Comparison of ENCODE assay signal across 13 cellular contexts in genomic region chr2:38301969-38302702, GRCh38.
DNase-seq lines count a peak whose midpoint lies in the region; ATAC-seq and TF ChIP-seq lines count a peak whose summit lies in the region.
"Had no signal": no experiment of that assay in that cellular context is flagged by ENCODE, and none has a peak within 500 bp of the region (broad histone marks: within the 10 kb centered on the region; RNA-seq: fewer than 3 reads in every experiment).

No MANE protein-coding gene starts in this region.

- peak overlapping the region; percentile 37 for H3K4me2 ChIP-seq in KMS-11

- H3K4me3 ChIP-seq in KMS-11 (IDR thresholded peaks at IDR 0.05; ENCODE audit: insufficient read depth, low read depth, low read length): no peak overlapping the region
- H3K4me3 ChIP-seq: esophagus muscularis mucosa, vagina had no signal

- no peak overlapping the region for H2AFZ ChIP-seq in KMS-11 (ENCODE audit: low read depth)

- H4K20me1 ChIP-seq in KMS-11 (ENCODE audit: insufficient read depth): no peaks in the 10 kb centered on the region

- no peaks in the 10 kb centered on the region for H3K27me3 ChIP-seq in KMS-11 (ENCODE audit: insufficient read depth, low read depth)
- H3K27me3 ChIP-seq: esophagus muscularis mucosa, vagina had no signal

- no peak for DNase-seq in activated naive CD4-positive, alpha-beta T cell treated with anti-CD3 and anti-CD28 coated beads, Interleukin-2, amount 50 U/mL, for 72 hours (ENCODE audit: low spot score in 2 of 2)
- DNase-seq in activated naive CD4-positive, alpha-beta T cell treated with Interleukin-2 at 50 U/mL for 16 hours: no peak
- DNase-seq in stimulated activated naive B cell treated with anti-CD40 and anti-IgM and Interleukin-4, amounts not matched to agents 10 μg/mL and 1 μg/mL and 100 μg/mL, for 72 hours: no peak
- DNase-seq in activated T-helper 1 cell treated with anti-CD3 and anti-CD28 coated beads, Interleukin-12 subunit alpha, Interleukin-12 subunit beta, Interleukin-2, Interleukin-4 antibody, amounts not matched to agents 30 ng/mL and 10 ng/mL and 1 ng/mL, durations not matched to agents 14 hours and 24 hours and 36 hours (ENCODE audit: low spot score): no peak
- DNase-seq in SK-N-DZ (ENCODE audit: low spot score) (no peak), NCI-H2227 treated with DMSO at 0.1 percent for 48 hours (lab: John Stamatoyannopoulos, UW) (no peak)
- DNase-seq: activated naive CD8-positive, alpha-beta T cell treated with anti-CD3 and anti-CD28 coated beads, Interleukin-2, amount 10 ng/mL, durations not matched to agents 7 days and 5 days had no signal

- H3K36me3 Mint-ChIP-seq in activated naive CD4-positive, alpha-beta T cell treated with anti-CD3 and anti-CD28 coated beads, Interleukin-2, amount 50 U/mL, for 72 hours: peaks cover 27 to 28% of the 10 kb centered on the region in 2 donors
- peaks cover 59 to 75% of the 10 kb centered on the region in 2 donors for H3K36me3 Mint-ChIP-seq in stimulated activated naive B cell treated with anti-CD40 and anti-IgM and Interleukin-4, amounts not matched to agents 10 μg/mL and 1 μg/mL and 100 μg/mL, for 72 hours
- H3K36me3 Mint-ChIP-seq in activated T-helper 1 cell treated with anti-CD3 and anti-CD28 coated beads, Interleukin-12 subunit alpha, Interleukin-12 subunit beta, Interleukin-2, Interleukin-4 antibody, amounts not matched to agents 30 ng/mL and 10 ng/mL and 1 ng/mL, durations not matched to agents 14 hours and 24 hours and 36 hours (ENCODE audit: low read depth): peaks cover 65% of the 10 kb centered on the region

- TF ChIP-seq CTCF in KMS-11 (conservative IDR thresholded peaks at IDR 0.05; ENCODE audit: low read depth, low read length): no peak

- intact Hi-C loops in activated T-helper 1 cell treated with anti-CD3 and anti-CD28 coated beads, Interleukin-12 subunit alpha, Interleukin-12 subunit beta, Interleukin-2, Interleukin-4 antibody, amounts not matched to agents 30 ng/mL and 10 ng/mL and 1 ng/mL, durations not matched to agents 14 hours and 24 hours and 36 hours (cut with micrococcal nuclease): no loop called here

- H3K4me3 Mint-ChIP-seq in stimulated activated naive B cell treated with anti-CD40 and anti-IgM and Interleukin-4, amounts not matched to agents 10 μg/mL and 1 μg/mL and 100 μg/mL, for 72 hours: no peak overlapping the region
- no peak overlapping the region for H3K4me3 Mint-ChIP-seq in activated T-helper 1 cell treated with anti-CD3 and anti-CD28 coated beads, Interleukin-12 subunit alpha, Interleukin-12 subunit beta, Interleukin-2, Interleukin-4 antibody, amounts not matched to agents 30 ng/mL and 10 ng/mL and 1 ng/mL, durations not matched to agents 14 hours and 24 hours and 36 hours
- H3K4me3 Mint-ChIP-seq: activated CD4-positive, alpha-beta memory T cell treated with anti-CD3 and anti-CD28 coated beads, Interleukin-2, amount 10 ng/mL, durations not matched to agents 7 days and 5 days; activated naive CD8-positive, alpha-beta T cell treated with anti-CD3 and anti-CD28 coated beads, Interleukin-2, amount 10 ng/mL, durations not matched to agents 7 days and 5 days had no signal

- peaks cover 13% of the 10 kb centered on the region; the same call in 1 of the 2 replicates for H3K79me2 ChIP-seq in KMS-11 (ENCODE audit: insufficient read depth, low read depth)

- H3K27me3 Mint-ChIP-seq in stimulated activated naive B cell treated with anti-CD40 and anti-IgM and Interleukin-4, amounts not matched to agents 10 μg/mL and 1 μg/mL and 100 μg/mL, for 72 hours: no peaks in the 10 kb centered on the region
- H3K27me3 Mint-ChIP-seq in activated T-helper 1 cell treated with anti-CD3 and anti-CD28 coated beads, Interleukin-12 subunit alpha, Interleukin-12 subunit beta, Interleukin-2, Interleukin-4 antibody, amounts not matched to agents 30 ng/mL and 10 ng/mL and 1 ng/mL, durations not matched to agents 14 hours and 24 hours and 36 hours (ENCODE audit: insufficient read depth): no peaks in the 10 kb centered on the region
- H3K27me3 Mint-ChIP-seq: activated CD4-positive, alpha-beta memory T cell treated with anti-CD3 and anti-CD28 coated beads, Interleukin-2, amount 10 ng/mL, durations not matched to agents 7 days and 5 days; activated naive CD8-positive, alpha-beta T cell treated with anti-CD3 and anti-CD28 coated beads, Interleukin-2, amount 10 ng/mL, durations not matched to agents 7 days and 5 days had no signal

- H3K27ac ChIP-seq in KMS-11: peak overlapping the region; percentile 25; the same call in 1 of the 2 replicates
- H3K27ac ChIP-seq: HL-60, vagina had no signal

- no peaks in the 10 kb centered on the region for H3K9me3 Mint-ChIP-seq in activated naive CD4-positive, alpha-beta T cell treated with anti-CD3 and anti-CD28 coated beads, Interleukin-2, amount 50 U/mL, for 72 hours
- no peaks in the 10 kb centered on the region for H3K9me3 Mint-ChIP-seq in stimulated activated naive B cell treated with anti-CD40 and anti-IgM and Interleukin-4, amounts not matched to agents 10 μg/mL and 1 μg/mL and 100 μg/mL, for 72 hours
- no peaks in the 10 kb centered on the region for H3K9me3 Mint-ChIP-seq in activated T-helper 1 cell treated with anti-CD3 and anti-CD28 coated beads, Interleukin-12 subunit alpha, Interleukin-12 subunit beta, Interleukin-2, Interleukin-4 antibody, amounts not matched to agents 30 ng/mL and 10 ng/mL and 1 ng/mL, durations not matched to agents 14 hours and 24 hours and 36 hours
- H3K9me3 Mint-ChIP-seq: activated CD4-positive, alpha-beta memory T cell treated with anti-CD3 and anti-CD28 coated beads, Interleukin-2, amount 10 ng/mL, durations not matched to agents 7 days and 5 days had no signal

- H3K4me1 Mint-ChIP-seq in stimulated activated naive B cell treated with anti-CD40 and anti-IgM and Interleukin-4, amounts not matched to agents 10 μg/mL and 1 μg/mL and 100 μg/mL, for 72 hours: peaks cover 29 to 36% of the 10 kb centered on the region in 2 donors
- peaks cover 36% of the 10 kb centered on the region for H3K4me1 Mint-ChIP-seq in activated T-helper 1 cell treated with anti-CD3 and anti-CD28 coated beads, Interleukin-12 subunit alpha, Interleukin-12 subunit beta, Interleukin-2, Interleukin-4 antibody, amounts not matched to agents 30 ng/mL and 10 ng/mL and 1 ng/mL, durations not matched to agents 14 hours and 24 hours and 36 hours (ENCODE audit: low read depth)

- no peak overlapping the region for H3K9ac ChIP-seq in KMS-11

- H3K36me3 ChIP-seq in KMS-11 (ENCODE audit: insufficient read depth): peaks cover 5% of the 10 kb centered on the region; the same call in 1 of the 2 replicates

- peaks cover 49% of the 10 kb centered on the region for H3K4me1 ChIP-seq in KMS-11 (ENCODE audit: low read depth, poor library complexity, severe bottlenecking)
- H3K4me1 ChIP-seq: vagina had no signal

- peak overlapping the region in 1 of 2 donors; percentile 64 for H3K27ac Mint-ChIP-seq in activated naive CD4-positive, alpha-beta T cell treated with anti-CD3 and anti-CD28 coated beads, Interleukin-2, amount 50 U/mL, for 72 hours
- H3K27ac Mint-ChIP-seq in stimulated activated naive B cell treated with anti-CD40 and anti-IgM and Interleukin-4, amounts not matched to agents 10 μg/mL and 1 μg/mL and 100 μg/mL, for 72 hours: peak overlapping the region; percentile 27
- no peak overlapping the region for H3K27ac Mint-ChIP-seq in activated T-helper 1 cell treated with anti-CD3 and anti-CD28 coated beads, Interleukin-12 subunit alpha, Interleukin-12 subunit beta, Interleukin-2, Interleukin-4 antibody, amounts not matched to agents 30 ng/mL and 10 ng/mL and 1 ng/mL, durations not matched to agents 14 hours and 24 hours and 36 hours
- H3K27ac Mint-ChIP-seq: activated CD4-positive, alpha-beta memory T cell treated with anti-CD3 and anti-CD28 coated beads, Interleukin-2, amount 10 ng/mL, durations not matched to agents 7 days and 5 days had no signal

- peak; percentile 34 to 51 for ATAC-seq in activated naive CD4-positive, alpha-beta T cell treated with anti-CD3 and anti-CD28 coated beads, Interleukin-2, amount 50 U/mL, for 72 hours
- peak; percentile 41 for ATAC-seq in esophagus mucosa
- ATAC-seq in stimulated activated naive B cell treated with anti-CD40 and anti-IgM and Interleukin-4, amounts not matched to agents 10 μg/mL and 1 μg/mL and 100 μg/mL, for 72 hours (replicated peaks): peak; percentile 19 to 26
